ENCODE assay signal across 8 cellular contexts in the genomic region with DNA sequence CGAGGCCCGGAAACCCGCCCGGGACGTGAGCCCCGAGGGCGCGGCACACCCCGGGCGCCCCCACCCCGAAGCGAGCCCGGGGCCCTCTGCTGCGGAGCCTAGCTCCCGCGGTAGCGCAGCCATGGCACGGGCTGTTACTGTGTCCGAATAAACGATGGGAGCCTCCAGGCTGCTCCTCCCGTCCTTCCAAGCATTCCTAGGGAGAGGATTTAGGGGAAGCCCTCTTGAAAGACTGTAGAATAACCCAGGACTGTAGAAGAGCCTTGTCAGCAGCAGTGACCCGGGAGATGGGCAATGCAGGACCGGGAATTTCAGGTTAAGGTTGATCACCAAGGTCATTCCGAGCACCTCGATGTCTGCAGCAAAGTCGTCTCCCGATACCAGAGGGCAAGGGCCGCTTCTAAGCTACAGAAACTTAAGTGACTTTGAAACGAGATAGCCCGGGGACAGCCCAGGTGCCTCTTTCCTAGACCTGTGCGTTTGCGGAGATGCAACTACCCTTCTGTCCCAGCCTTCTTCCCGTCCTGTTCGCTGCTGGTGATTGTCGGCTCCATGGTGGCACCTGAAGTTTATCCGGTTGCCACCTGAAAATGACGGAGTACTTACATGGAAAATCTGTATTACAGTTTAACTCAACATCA. TPM values are rescaled to one million over a fixed set of nuclear protein-coding genes. Genes with fewer than 3 reads are reported as not detected.
DNase-seq lines count a peak whose midpoint lies in the region; ATAC-seq, FAIRE-seq and TF ChIP-seq lines count a peak whose summit lies in the region.

No MANE protein-coding gene starts in this region.

- 4% methylated on average over 28 of the region's 37 CpGs; no CpG with 5 or more reads in 1 of the 2 experiments for WGBS in H1 (ENCODE audit: extremely low coverage in 1 of 2, insufficient coverage in 1 of 2, insufficient read length in 1 of 2, insufficient replicate concordance in 2 of 2, low coverage in 1 of 2, low lambda C conversion rate in 2 of 2, missing lambda C conversion rate in 1 of 2), 2 experiments

- peak overlapping the region; percentile 83 to 97 for H3K4me2 ChIP-seq in H1 (ENCODE audit: insufficient read depth in 1 of 2, low read depth in 2 of 2, low read length in 2 of 2)

- H3K4ac ChIP-seq in H1 (replicated peaks; ENCODE audit: insufficient read length, low read depth, low read length): peak overlapping the region; percentile 3

- no peak for TF ChIP-seq CTCF in H1 (IDR thresholded peaks at IDR 0.05; ENCODE audit: control extremely low read depth in 1 of 3, insufficient read depth in 1 of 3, low read depth in 1 of 3, low read length in 3 of 3)

- no peak overlapping the region for H3K56ac ChIP-seq in H1 (replicated peaks; ENCODE audit: insufficient read length, low read depth, low read length)

- H3K36me3 ChIP-seq in H1 (ENCODE audit: control insufficient read depth in 2 of 4, insufficient read depth in 4 of 4, low read length in 3 of 4): no peaks in the 10 kb centered on the region

- peaks cover 0 to 23% of the 10 kb centered on the region in 2 experiments; a peak in 3 of 4 replicates for H3K79me2 ChIP-seq in H1 (ENCODE audit: control insufficient read depth in 1 of 2, insufficient read depth in 2 of 2, low read length in 2 of 2)

- no peak overlapping the region for H3K18ac ChIP-seq in H1 (ENCODE audit: extremely low read depth, low read length)

- no peak for TF ChIP-seq RAD21 in H1 (IDR thresholded peaks at IDR 0.05 in 1 of 2, conservative IDR thresholded peaks at IDR 0.05 in 1 of 2; ENCODE audit: low read depth in 2 of 2, low read length in 2 of 2)

- H3K4me3 Mint-ChIP-seq in natural killer cell treated with Interleukin-12 subunit alpha and Interleukin-12 subunit beta and Interleukin-15 and Interleukin-18, amount 100 ng/mL, for 72 hours: peak overlapping the region; percentile 88

- CTCF ChIA-PET in H1 (lab: Charles Lee; ENCODE audit: partially characterized antibody): interaction anchor here (0.6 to 1.9 kb wide), 4 partner anchors 10 to 197 kb away, joined by 3 to 4 read pairs (median 4); no protein-coding TSS in a partner anchor

- FAIRE-seq in GM12892 (lab: Jason Lieb, UNC): peak; percentile 33
- no peak for FAIRE-seq in H1 (lab: Jason Lieb, UNC)
- FAIRE-seq in urothelium cell line (lab: Jason Lieb, UNC): no peak

- peak overlapping the region; percentile 11 to 67 for H3K27ac Mint-ChIP-seq in natural killer cell treated with Interleukin-12 subunit alpha and Interleukin-12 subunit beta and Interleukin-15 and Interleukin-18, amount 100 ng/mL, for 72 hours

- peak overlapping the region; percentile 77 for H4K8ac ChIP-seq in H1 (ENCODE audit: extremely low read depth, insufficient read depth, low read length)

- H3K9me3 Mint-ChIP-seq in natural killer cell treated with Interleukin-12 subunit alpha and Interleukin-12 subunit beta and Interleukin-15 and Interleukin-18, amount 100 ng/mL, for 72 hours: no peaks in the 10 kb centered on the region

- H2BK120ac ChIP-seq in H1 (replicated peaks; ENCODE audit: low read depth, low read length): peak overlapping the region; percentile 21

- no peak overlapping the region for H2BK5ac ChIP-seq in H1 (ENCODE audit: low read depth, low read length)

- H3K9ac ChIP-seq in H1 (replicated peaks in 1 of 4; ENCODE audit: extremely low read depth in 1 of 4, low read depth in 3 of 4, low read length in 3 of 4): peak overlapping the region; percentile 22 to 54 (median 38)

- peak overlapping the region; percentile 84 for H2AFZ ChIP-seq in H1 (ENCODE audit: low read length)

- ATAC-seq in HG03196 (IDR thresholded peaks at IDR 0.05; ENCODE audit: unreplicated experiment): peak; percentile 4
- ATAC-seq in natural killer cell treated with Interleukin-12 subunit alpha and Interleukin-12 subunit beta and Interleukin-15 and Interleukin-18, amount 100 ng/mL, for 72 hours: no peak
- ATAC-seq in GM18517 (IDR thresholded peaks at IDR 0.05; ENCODE audit: unreplicated experiment): no peak

- DNase-seq in GM12892 (ENCODE audit: insufficient read length) (no peak), H1 (ENCODE audit: low read depth in 1 of 2, low spot score in 2 of 2) (peak in 1 of 2 experiments; percentile 81), urothelium cell line (ENCODE audit: low spot score) (peak; percentile 5), GDM1 (lab: John Stamatoyannopoulos, UW) (no peak)
- DNase-seq in activated CD4-positive, CD25-positive, alpha-beta regulatory T cell treated with anti-CD3 and anti-CD28 coated beads, Interleukin-2, amount 50 U/mL, for 72 hours: peak; percentile 43
- DNase-seq in natural killer cell treated with Interleukin-12 subunit alpha and Interleukin-12 subunit beta and Interleukin-15 and Interleukin-18, amount 100 ng/mL, for 72 hours (ENCODE audit: low spot score): no peak

- H3K27me3 ChIP-seq in H1 (replicated peaks in 1 of 4; ENCODE audit: control insufficient read depth in 3 of 4, extremely low read depth in 1 of 4, insufficient read depth in 3 of 4, low read length in 3 of 4): peaks cover 6 to 29% (median 20%) of the 10 kb centered on the region in 4 experiments

- H2BK15ac ChIP-seq in H1 (ENCODE audit: low read length): no peak overlapping the region

- H3K27ac ChIP-seq in H1 (ENCODE audit: low read depth, low read length): no peak overlapping the region

- no peak for TF ChIP-seq POLR2A in GM12892 (IDR thresholded peaks at IDR 0.05; ENCODE audit: low read depth, low read length)
- peak in 1 of 2 experiments; percentile 36; a peak in 2 of 3 replicates for TF ChIP-seq POLR2A in H1 (IDR thresholded peaks at IDR 0.05; ENCODE audit: control extremely low read depth in 1 of 2, low read depth in 2 of 2, low read length in 2 of 2)

- H3K4me3 ChIP-seq in H1 (ENCODE audit: extremely low read depth in 1 of 4, insufficient read depth in 2 of 4, low read depth in 3 of 4, low read length in 4 of 4): peak overlapping the region; percentile 57 to 78 (median 66)

- H2AK5ac ChIP-seq in H1 (ENCODE audit: low read depth, low read length): no peak overlapping the region

- no peaks in the 10 kb centered on the region for H3K79me1 ChIP-seq in H1 (ENCODE audit: low read depth, low read length)

- TF ChIP-seq EP300 in H1 (IDR thresholded peaks at IDR 0.05; ENCODE audit: borderline replicate concordance in 1 of 2, low read depth in 2 of 2, low read length in 2 of 2): no peak

- no peak overlapping the region for H2BK20ac ChIP-seq in H1 (ENCODE audit: low read length)

- H3K14ac ChIP-seq in H1 (ENCODE audit: insufficient read length): no peak overlapping the region

- peaks cover 0 to 2% of the 10 kb centered on the region in 2 experiments for H4K20me1 ChIP-seq in H1 (replicated peaks in 1 of 2; ENCODE audit: control insufficient read depth in 1 of 2, insufficient read depth in 2 of 2, low read length in 2 of 2)

- H4K91ac ChIP-seq in H1 (replicated peaks; ENCODE audit: insufficient read length, low read length): peak overlapping the region; percentile 62

- peak overlapping the region; percentile 75 for H4K5ac ChIP-seq in H1 (ENCODE audit: insufficient read length, low read depth, low read length)

- H2BK12ac ChIP-seq in H1 (ENCODE audit: low read depth, low read length): 0 out of 2 replicates have a peak overlapping the region, but pooled peaks have one; percentile 72

- no peak overlapping the region for H3K23ac ChIP-seq in H1 (ENCODE audit: insufficient read length)

- H3K36me3 Mint-ChIP-seq in natural killer cell treated with Interleukin-12 subunit alpha and Interleukin-12 subunit beta and Interleukin-15 and Interleukin-18, amount 100 ng/mL, for 72 hours: no peaks in the 10 kb centered on the region

- peaks cover 4 to 11% (median 6%) of the 10 kb centered on the region in 4 experiments; a peak in 6 of 7 replicates for H3K4me1 ChIP-seq in H1 (replicated peaks in 1 of 4; ENCODE audit: control insufficient read depth in 3 of 4, insufficient read depth in 4 of 4, low read length in 3 of 4)

- H3K4me1 Mint-ChIP-seq in natural killer cell treated with Interleukin-12 subunit alpha and Interleukin-12 subunit beta and Interleukin-15 and Interleukin-18, amount 100 ng/mL, for 72 hours (ENCODE audit: low read depth in 2 of 2): peaks cover 24 to 25% of the 10 kb centered on the region in 2 donors

- H3K27me3 Mint-ChIP-seq in natural killer cell treated with Interleukin-12 subunit alpha and Interleukin-12 subunit beta and Interleukin-15 and Interleukin-18, amount 100 ng/mL, for 72 hours: peaks cover 6 to 11% of the 10 kb centered on the region in 2 donors

- H3K23me2 ChIP-seq in H1 (ENCODE audit: low read depth, low read length): peaks cover 7% of the 10 kb centered on the region; the same call in 1 of the 2 replicates

- POLR2A ChIA-PET in H1 (lab: Charles Lee; ENCODE audit: partially characterized antibody): interaction anchor here (0.5 to 2.2 kb wide), 5 partner anchors 10 to 63 kb away, joined by 3 to 6 read pairs (median 3); partner anchors contain the start of gene ARPP19

- no peaks in the 10 kb centered on the region for H3K9me3 ChIP-seq in H1 (ENCODE audit: insufficient read depth in 2 of 2, low read depth in 1 of 2, low read length in 1 of 2)

RNA-seq across cellular contexts. Expression of gene MYO5A, which starts 0.7 kb away (rescaled TPM):
- polyA plus RNA-seq in GM12892 (2012; ENCODE audit: missing spikeins): 16.9 TPM
- total RNA-seq in H1 (2021; fragmentation: NEBNext Ultra II Directional; extraction: Animal tissue kit (Norgen Biotek cat#: 25700)): 24.7 and 27.9 TPM in 2 replicates
- 8.9 and 11.4 TPM in 2 replicates for polyA plus RNA-seq in H1 (2011; rRNA removed)
- 13.9 TPM for polyA plus RNA-seq in H1 (2011; cell fraction: cytosol; rRNA removed)
- 31.2 TPM for polyA plus RNA-seq in H1 (2011; cell fraction: nucleus; rRNA removed)
- 11.3 to 15.5 TPM (median 12.0 TPM) in 4 replicates for polyA plus RNA-seq in H1 (2012, experiment 1 of 2)
- 0.39 TPM for polyA plus RNA-seq in H1 (2012, experiment 2 of 2)
- polyA plus RNA-seq in H1 (2013, experiment 1 of 2): 18.5 TPM
- 17.2 TPM for polyA plus RNA-seq in H1 (2013, experiment 2 of 2)
- 54.8 and 93.0 TPM in 2 replicates for polyA minus RNA-seq in H1 (2011; rRNA and poly(A)+ RNA removed)
- 16.1 TPM for polyA minus RNA-seq in H1 (2011; cell fraction: cytosol; rRNA and poly(A)+ RNA removed)
- 47.4 TPM for polyA minus RNA-seq in H1 (2011; cell fraction: nucleus; rRNA and poly(A)+ RNA removed)
- total RNA-seq in natural killer cell treated with Interleukin-12 subunit alpha and Interleukin-12 subunit beta and Interleukin-15 and Interleukin-18, amount 100 ng/mL, for 72 hours: 10 to 100 TPM; 42.4 to 49.5 TPM

RNA-seq across cellular contexts. Expression of gene ARPP19, which starts 39.4 kb away (rescaled TPM):
- 90.0 TPM for polyA plus RNA-seq in GM12892 (2012; ENCODE audit: missing spikeins)
- total RNA-seq in H1 (2021; fragmentation: NEBNext Ultra II Directional; extraction: Animal tissue kit (Norgen Biotek cat#: 25700)): 247 and 274 TPM in 2 replicates
- 44.3 and 81.9 TPM in 2 replicates for polyA plus RNA-seq in H1 (2011; rRNA removed)
- polyA plus RNA-seq in H1 (2011; cell fraction: cytosol; rRNA removed): 75.5 TPM
- polyA plus RNA-seq in H1 (2011; cell fraction: nucleus; rRNA removed): 17.7 TPM
- 70.4 to 152 TPM (median 88.4 TPM) in 4 replicates for polyA plus RNA-seq in H1 (2012, experiment 1 of 2)
- polyA plus RNA-seq in H1 (2012, experiment 2 of 2): 15.3 TPM
- polyA plus RNA-seq in H1 (2013, experiment 1 of 2): 84.5 TPM
- 86.6 TPM for polyA plus RNA-seq in H1 (2013, experiment 2 of 2)
- polyA minus RNA-seq in H1 (2011; rRNA and poly(A)+ RNA removed): 120 and 141 TPM in 2 replicates
- polyA minus RNA-seq in H1 (2011; cell fraction: cytosol; rRNA and poly(A)+ RNA removed): 67.2 TPM
- polyA minus RNA-seq in H1 (2011; cell fraction: nucleus; rRNA and poly(A)+ RNA removed): 69.1 TPM
- total RNA-seq in natural killer cell treated with Interleukin-12 subunit alpha and Interleukin-12 subunit beta and Interleukin-15 and Interleukin-18, amount 100 ng/mL, for 72 hours: 100 to 1,000 TPM in 1 of 2 donors, 10 to 100 TPM in 1; 98.0 to 135 TPM

Comparison
In these comparisons a context has a peak if more than half of its experiments do, and no peak if none do; other contexts are left out.
1. DNase-seq: peak in activated CD4-positive, CD25-positive, alpha-beta regulatory T cell treated with anti-CD3 and anti-CD28 coated beads, Interleukin-2, amount 50 U/mL, for 72 hours (single experiment) and urothelium cell line (single experiment); none in GM12892 (single experiment), natural killer cell treated with Interleukin-12 subunit alpha and Interleukin-12 subunit beta and Interleukin-15 and Interleukin-18, amount 100 ng/mL, for 72 hours (single experiment) and GDM1 (single experiment).